In genomic region chr1:234621657-234622335, GRCh38 we compare ENCODE assay signal across 11 cellular contexts. TPM values are rescaled to one million over a fixed set of nuclear protein-coding genes. Genes with fewer than 3 reads are reported as not detected.
DNase-seq lines count a peak whose midpoint lies in the region; TF ChIP-seq lines count a peak whose summit lies in the region.
"Had no signal": no experiment of that assay in that cellular context is flagged by ENCODE, and none has a peak within 500 bp of the region (broad histone marks: within the 10 kb centered on the region; RNA-seq: fewer than 3 reads in every experiment).

No MANE protein-coding gene starts in this region.

- no peak for TF ChIP-seq CTCF in fibroblast of mammary gland (conservative IDR thresholded peaks at IDR 0.05; ENCODE audit: control insufficient read depth, insufficient read depth, low read depth, low read length)
- no peak for TF ChIP-seq CTCF in coronary artery (IDR thresholded peaks at IDR 0.05)

- peak overlapping the region; percentile 80 for H3K9ac ChIP-seq in skeletal muscle satellite cell (ENCODE audit: low read depth, low read length)

- H3K36me3 ChIP-seq in skeletal muscle satellite cell (ENCODE audit: insufficient read depth, low read length), result no peaks in the 10 kb centered on the region

- peak overlapping the region; percentile 46 for H3K4me2 ChIP-seq in skeletal muscle satellite cell (ENCODE audit: low read length)

- H3K4me3 ChIP-seq in fibroblast of mammary gland (ENCODE audit: control insufficient read depth, low read depth, low read length), result no peak overlapping the region
- no peak overlapping the region for H3K4me3 ChIP-seq in skeletal muscle satellite cell (ENCODE audit: low read length)
- no peak overlapping the region for H3K4me3 ChIP-seq in coronary artery

- DNase-seq in NCI-H2081 (lab: John Stamatoyannopoulos, UW), result peak; percentile 46 to 47
- no peak for DNase-seq in NCI-H2081 treated with DMSO at 0.1 percent for 48 hours (lab: John Stamatoyannopoulos, UW)
- peak; percentile 100 for DNase-seq in NCI-H82 treated with DMSO at 0.1 percent for 48 hours (lab: John Stamatoyannopoulos, UW; ENCODE audit: unreplicated experiment)
- DNase-seq in fibroblast of mammary gland (ENCODE audit: low read depth), result peak; percentile 96
- no peak for DNase-seq in coronary artery (ENCODE audit: low spot score)
- DNase-seq in DMS53 (lab: John Stamatoyannopoulos, UW), result no peak
- DNase-seq in SHP77 (lab: John Stamatoyannopoulos, UW), result no peak
- DNase-seq: activated CD4-positive, alpha-beta T cell treated with anti-CD3 and anti-CD28 coated beads for 1 hour; activated naive CD4-positive, alpha-beta T cell treated with anti-CD3 and anti-CD28 coated beads for 36 hours; stimulated activated CD4-positive, alpha-beta T cell treated with anti-CD3 and anti-CD28 coated beads, Interleukin-2, amount 100 ng/mL, for 24 hours had no signal

- H3K9me3 ChIP-seq in skeletal muscle satellite cell (replicated peaks; ENCODE audit: low read length), result no peaks in the 10 kb centered on the region

- peaks cover 69% of the 10 kb centered on the region for H3K4me1 ChIP-seq in skeletal muscle satellite cell (ENCODE audit: control insufficient read depth, insufficient read depth, low read length)

- no peak overlapping the region for H3K27ac ChIP-seq in coronary artery

- H3K27me3 ChIP-seq in skeletal muscle satellite cell (ENCODE audit: control insufficient read depth, insufficient read depth, low read length), result no peaks in the 10 kb centered on the region

RNA-seq across cellular contexts. Expression of gene IRF2BP2, which starts 11.8 kb away (rescaled TPM):
- 61.6 and 73.8 TPM in 2 replicates for total RNA-seq in skeletal muscle satellite cell (2012; rRNA removed)

Comparison
In these comparisons a context has a peak if more than half of its experiments do, and no peak if none do; other contexts are left out.
1. DNase-seq: peak in NCI-H2081 (2 of 2), NCI-H82 treated with DMSO at 0.1 percent for 48 hours (single experiment) and fibroblast of mammary gland (single experiment); none in NCI-H2081 treated with DMSO at 0.1 percent for 48 hours (single experiment), coronary artery (single experiment), DMS53 (single experiment) and SHP77 (0 of 2).